Comparison of ENCODE assay signal across 21 cellular contexts in the genomic region with DNA sequence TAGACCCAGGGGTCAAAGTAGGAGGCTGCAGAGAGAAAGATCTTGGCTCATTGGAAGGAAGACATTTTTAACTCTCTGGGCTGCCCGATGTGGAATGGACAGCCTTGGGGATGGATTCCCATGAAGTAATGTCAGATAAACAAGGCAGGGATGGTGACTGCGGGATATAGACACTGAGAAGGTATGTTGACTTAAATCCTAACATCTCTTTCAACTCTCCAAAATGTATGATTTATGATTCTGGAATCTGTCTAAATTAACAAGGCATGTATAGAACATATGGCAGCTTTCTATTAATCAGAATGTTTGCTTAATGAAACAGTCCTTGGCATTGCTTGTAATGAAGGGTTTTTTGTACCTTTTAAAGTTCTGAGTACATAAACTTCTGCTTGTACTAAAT. TPM values are rescaled to one million over a fixed set of nuclear protein-coding genes. Genes with fewer than 3 reads are reported as not detected.
"Had no signal": no experiment of that assay in that cellular context is flagged by ENCODE, and none has a peak within 500 bp of the region (broad histone marks: within the 10 kb centered on the region; RNA-seq: fewer than 3 reads in every experiment).

No MANE protein-coding gene starts in this region.

- H3K4me3 ChIP-seq: psoas muscle, right lobe of liver, suprapubic skin, tibial artery, upper lobe of right lung, vagina had no signal

- H3K27ac Mint-ChIP-seq: naive thymus-derived CD4-positive, alpha-beta T cell; nephron progenitor cell; stimulated activated effector memory CD8-positive, alpha-beta T cell treated with anti-CD3 and anti-CD28 coated beads, Interleukin-12 subunit alpha, Interleukin-12 subunit beta, amount 100 ng/mL, for 72 hours had no signal

- ATAC-seq: left lobe of liver; naive thymus-derived CD4-positive, alpha-beta T cell; psoas muscle; right lobe of liver; stimulated activated effector memory CD8-positive, alpha-beta T cell treated with anti-CD3 and anti-CD28 coated beads, Interleukin-12 subunit alpha, Interleukin-12 subunit beta, amount 100 ng/mL, for 72 hours; stimulated activated naive CD8-positive, alpha-beta T cell treated with anti-CD3 and anti-CD28 coated beads, Interleukin-15, Interleukin-2, amounts not matched to agents 100 U/mL and 50 U/mL, for 24 hours; upper lobe of right lung had no signal

- H3K4me3 Mint-ChIP-seq: naive thymus-derived CD4-positive, alpha-beta T cell; nephron progenitor cell; stimulated activated effector memory CD8-positive, alpha-beta T cell treated with anti-CD3 and anti-CD28 coated beads, Interleukin-12 subunit alpha, Interleukin-12 subunit beta, amount 100 ng/mL, for 72 hours had no signal

- FAIRE-seq: frontal cortex had no signal

- H3K4me1 Mint-ChIP-seq: naive thymus-derived CD4-positive, alpha-beta T cell; nephron progenitor cell; stimulated activated effector memory CD8-positive, alpha-beta T cell treated with anti-CD3 and anti-CD28 coated beads, Interleukin-12 subunit alpha, Interleukin-12 subunit beta, amount 100 ng/mL, for 72 hours had no signal

- H3K27me3 ChIP-seq: right lobe of liver, suprapubic skin, tibial artery, upper lobe of right lung, vagina had no signal

- H3K36me3 Mint-ChIP-seq: naive thymus-derived CD4-positive, alpha-beta T cell; stimulated activated effector memory CD8-positive, alpha-beta T cell treated with anti-CD3 and anti-CD28 coated beads, Interleukin-12 subunit alpha, Interleukin-12 subunit beta, amount 100 ng/mL, for 72 hours had no signal

- H3K9me3 Mint-ChIP-seq: naive thymus-derived CD4-positive, alpha-beta T cell; nephron progenitor cell; stimulated activated effector memory CD8-positive, alpha-beta T cell treated with anti-CD3 and anti-CD28 coated beads, Interleukin-12 subunit alpha, Interleukin-12 subunit beta, amount 100 ng/mL, for 72 hours had no signal

- H3K36me3 ChIP-seq: right lobe of liver, suprapubic skin, tibial artery, upper lobe of right lung, vagina had no signal

- DNase-seq: dermis blood vessel endothelial cell; erythroblast; islet precursor cell; mammary epithelial cell; naive thymus-derived CD4-positive, alpha-beta T cell; nephron progenitor cell; psoas muscle; retina; right lobe of liver; stimulated activated CD4-positive, alpha-beta T cell treated with anti-CD3 and anti-CD28 coated beads, Interleukin-4, amount 100 ng/mL, for 1 hour; stimulated activated CD8-positive, alpha-beta memory T cell treated with anti-CD3 and anti-CD28 coated beads, Interleukin-4, amount 100 ng/mL, for 48 hours; stimulated activated naive CD8-positive, alpha-beta T cell treated with anti-CD3 and anti-CD28 coated beads, Interleukin-15, Interleukin-2, amounts not matched to agents 100 U/mL and 50 U/mL, for 24 hours; tibial artery; upper lobe of right lung had no signal

RNA-seq across cellular contexts. Expression of gene VSTM5, which starts 56.1 kb away (rescaled TPM):
- total RNA-seq: dermis blood vessel endothelial cell; left lobe of liver; mesenteric fat pad; mononuclear cell; naive thymus-derived CD4-positive, alpha-beta T cell; right lobe of liver; upper lobe of right lung; vagina had no signal
- polyA plus RNA-seq: naive thymus-derived CD4-positive, alpha-beta T cell had no signal
